In the genomic region with DNA sequence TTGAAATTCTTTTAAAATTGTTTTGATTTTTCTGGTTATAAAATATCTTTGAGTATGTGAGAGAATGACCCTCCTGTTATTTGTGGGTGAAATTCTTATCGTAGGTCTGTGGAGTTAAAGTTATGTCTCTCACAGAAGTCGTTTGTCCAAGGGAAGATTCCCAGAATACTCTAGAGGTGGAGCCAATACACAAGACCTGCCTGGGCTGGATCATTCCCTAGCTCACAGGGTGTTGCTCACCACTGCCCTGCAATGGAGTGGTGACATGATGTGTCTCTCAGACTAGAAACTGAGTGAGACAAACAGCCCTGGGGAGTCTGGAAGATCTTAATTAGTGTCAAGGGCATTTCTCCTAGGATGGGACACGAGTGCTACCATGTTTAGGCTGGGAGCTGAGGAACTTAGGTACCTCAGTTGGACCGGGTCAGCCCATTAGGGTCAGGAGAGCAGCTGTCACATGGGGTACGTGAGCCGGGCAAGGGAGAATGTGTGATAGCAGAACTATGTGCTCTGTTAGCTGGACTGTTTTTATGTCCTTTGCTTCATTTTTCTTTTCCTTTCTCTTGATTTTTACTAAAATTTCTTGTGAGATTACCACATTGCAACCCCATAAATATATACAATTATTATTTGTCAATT, we compare ENCODE assay signal across 15 cellular contexts. TPM values are rescaled to one million over a fixed set of nuclear protein-coding genes. Genes with fewer than 3 reads are reported as not detected.
A peak's percentile ranks its signal among the peaks of the same experiment; 100 is the strongest.
DNase-seq lines count a peak whose midpoint lies in the region; ATAC-seq and TF ChIP-seq lines count a peak whose summit lies in the region.
"Had no signal": no experiment of that assay in that cellular context is flagged by ENCODE, and none has a peak within 500 bp of the region (broad histone marks: within the 10 kb centered on the region; RNA-seq: fewer than 3 reads in every experiment).

No MANE protein-coding gene starts in this region.

- no peaks in the 10 kb centered on the region for H4K20me1 ChIP-seq in GM23248 (ENCODE audit: insufficient read depth)

- H3K4me1 ChIP-seq in GM23248 (ENCODE audit: insufficient read depth) (peaks cover 11% of the 10 kb centered on the region; the same call in 1 of the 2 replicates), heart right ventricle (peaks cover 0 to 19% (median 2%) of the 10 kb centered on the region in 9 donors)
- H3K4me1 ChIP-seq: right lobe of liver had no signal

- H2AFZ ChIP-seq in GM23248 = no peak overlapping the region

- H3K27ac ChIP-seq in GM23248 (no peak overlapping the region), heart right ventricle (peak overlapping the region in 5 of 10 donors; percentile 1 to 60 (median 51))
- H3K27ac ChIP-seq: right lobe of liver, suprapubic skin had no signal

- TF ChIP-seq CTCF in heart right ventricle (IDR thresholded peaks at IDR 0.05) (peak in 1 of 9 donors; percentile 13), retinal pigment epithelial cell (conservative IDR thresholded peaks at IDR 0.05; ENCODE audit: low read depth, low read length) (peak; percentile 3)

- H3K4me3 ChIP-seq in GM23248 (no peak overlapping the region), heart right ventricle (no peak overlapping the region), retinal pigment epithelial cell (ENCODE audit: low read length) (no peak overlapping the region)
- H3K4me3 ChIP-seq: GM12878, right lobe of liver, suprapubic skin had no signal

- H3K36me3 ChIP-seq in GM23248 (ENCODE audit: low read depth) (0 out of 2 replicates have a peak, but pooled peaks cover 5% of the 10 kb centered on the region), heart right ventricle (peaks cover 0 to 97% (median 15%) of the 10 kb centered on the region in 9 donors)
- H3K36me3 ChIP-seq: right lobe of liver had no signal

- intact Hi-C loops in heart right ventricle (cut with DNase I) = loop anchor here in 1 of 10 donors (10.0 kb wide), 1 partner anchor 176 kb away; the partner anchor contains the start of gene MYO5A

- in situ Hi-C loops in GM23248 (cut with MboI) = loop anchor here (25.0 kb wide), 1 partner anchor 388 kb away; no protein-coding TSS in a partner anchor

- DNase-seq in GM23248 = peak; percentile 42
- peak; percentile 12 for DNase-seq in SK-N-DZ (ENCODE audit: low spot score)
- DNase-seq in heart right ventricle = no peak
- DNase-seq in retinal pigment epithelial cell (ENCODE audit: low read depth) = no peak
- DNase-seq in kidney tubule cell (ENCODE audit: low spot score) = no peak
- DNase-seq in NCI-H2196 treated with DMSO at 0.1 percent for 48 hours (lab: John Stamatoyannopoulos, UW; ENCODE audit: unreplicated experiment) = no peak
- DNase-seq: activated CD4-positive, alpha-beta T cell treated with anti-CD3 and anti-CD28 coated beads for 4 hours; activated naive CD4-positive, alpha-beta T cell treated with anti-CD3 and anti-CD28 coated beads, Interleukin-2, amount 10 ng/mL, durations not matched to agents 7 days and 5 days; CD4-positive, CD25-positive, alpha-beta regulatory T cell; right lobe of liver; T-helper 9 cell had no signal

- H3K9me3 ChIP-seq in GM23248 (ENCODE audit: low read depth) (no peaks in the 10 kb centered on the region), heart right ventricle (no peaks in the 10 kb centered on the region)
- H3K9me3 ChIP-seq: right lobe of liver, suprapubic skin had no signal

- no peaks in the 10 kb centered on the region for H3K79me2 ChIP-seq in GM23248 (ENCODE audit: insufficient read depth)

- no peaks in the 10 kb centered on the region for H3F3A ChIP-seq in GM23248 (ENCODE audit: insufficient read depth)

- no peaks in the 10 kb centered on the region for H3K9me2 ChIP-seq in GM23248 (ENCODE audit: insufficient read depth)

- no peak overlapping the region for H3K9ac ChIP-seq in GM23248

- ATAC-seq in heart right ventricle = peak in 7 of 8 donors; percentile 34 to 78 (median 72)
- ATAC-seq in HG03520 (IDR thresholded peaks at IDR 0.05; ENCODE audit: unreplicated experiment) = no peak
- ATAC-seq: GM12878, HCT116, right lobe of liver had no signal

- H3K27me3 ChIP-seq in GM23248 (replicated peaks; ENCODE audit: insufficient read depth) (no peaks in the 10 kb centered on the region), heart right ventricle (no peaks in the 10 kb centered on the region)
- H3K27me3 ChIP-seq: right lobe of liver, suprapubic skin had no signal

- WGBS in GM23248 (ENCODE audit: low coverage in 1 of 2, low lambda C conversion rate in 2 of 2, missing lambda C conversion rate in 2 of 2), 2 experiments = 77 to 79% methylated on average over 6 of the region's 6 CpGs
- 47 to 61% methylated on average over 6 of the region's 6 CpGs for WGBS in heart right ventricle, 2 donors

- H3K4me2 ChIP-seq in GM23248 (ENCODE audit: unreplicated experiment) = no peak overlapping the region

RNA-seq across cellular contexts. Expression of gene MYO5C, which starts 53.6 kb away (rescaled TPM):
- total RNA-seq in GM23248 (2014; rRNA removed; shearing (Covaris generic)) = not detected in 2 replicates
- polyA plus RNA-seq in GM23248 (2016; fragmentation: Nextera tagmentation; extraction: Ambion mirVana) (not detected in 2 replicates), heart right ventricle (1 to 10 TPM in 1 of 2 donors, under 1 TPM in 1; 0.75 to 1.8 TPM)
- 1.6 and 2.2 TPM in 2 replicates for polyA plus RNA-seq in SK-N-DZ (2014; cell fraction: cytosol; rRNA removed)
- 2.0 and 3.5 TPM in 2 replicates for polyA plus RNA-seq in SK-N-DZ (2014; cell fraction: nucleus; rRNA removed)
- 1 to 10 TPM in 9 of 10 donors, under 1 TPM in 1; 0.85 to 3.5 (median 2.3) TPM for total RNA-seq in heart right ventricle

Comparison
In these comparisons a context has a peak if more than half of its experiments do, and no peak if none do; other contexts are left out.
1. DNase-seq: peak in GM23248 (single experiment) and SK-N-DZ (single experiment); none in heart right ventricle (0 of 2), retinal pigment epithelial cell (single experiment), kidney tubule cell (single experiment) and NCI-H2196 treated with DMSO at 0.1 percent for 48 hours (single experiment).